Comparison of ENCODE assay signal across 1 cellular context in genomic region chr2:134143568-134143967, GRCh38.
TF ChIP-seq lines count a peak whose summit lies in the region.

No MANE protein-coding gene starts in this region.

TF ChIP-seq in endothelial cell of umbilical vein, 7 proteins besides CTCF, POLR2A, EP300 and RAD21 (continued from another document):
- TF ChIP-seq JUN (IDR thresholded peaks at IDR 0.05; ENCODE audit: borderline replicate concordance, insufficient read depth, insufficient read length, low read depth): no peak
TF ChIP-seq in endothelial cell of umbilical vein: peak in this region for 0.
